25 cellular contexts compared by ENCODE assay signal in the genomic region with DNA sequence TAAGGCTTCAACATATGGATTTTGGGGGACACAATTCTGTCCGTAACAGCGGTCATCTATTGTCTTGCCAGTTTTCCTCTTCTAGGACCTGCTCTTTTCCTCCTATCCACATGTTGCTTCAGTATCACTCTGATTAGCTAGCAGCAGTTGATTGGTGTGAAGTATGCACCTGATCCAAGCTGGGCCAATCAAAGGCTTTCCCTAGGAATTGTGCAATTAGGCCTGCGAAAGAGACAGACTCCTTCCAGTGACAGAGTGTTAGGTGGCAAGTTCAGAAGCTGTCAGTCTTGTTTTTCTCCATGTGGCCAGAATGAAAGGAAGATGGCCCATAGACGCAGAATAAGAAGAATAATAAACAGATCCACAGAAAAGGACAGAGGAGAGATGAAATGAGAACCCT. TPM values are rescaled to one million over a fixed set of nuclear protein-coding genes. Genes with fewer than 3 reads are reported as not detected.
DNase-seq lines count a peak whose midpoint lies in the region; ATAC-seq, FAIRE-seq and TF ChIP-seq lines count a peak whose summit lies in the region.
"Had no signal": no experiment of that assay in that cellular context is flagged by ENCODE, and none has a peak within 500 bp of the region (broad histone marks: within the 10 kb centered on the region; RNA-seq: fewer than 3 reads in every experiment).

No MANE protein-coding gene starts in this region.

- H3K9ac ChIP-seq in H1 (replicated peaks in 1 of 4; ENCODE audit: extremely low read depth in 1 of 4, low read depth in 3 of 4, low read length in 3 of 4), result no peak overlapping the region

- DNase-seq in activated T-cell treated with anti-CD3 and anti-CD28 coated beads, Interleukin-2, amount 50 U/mL, for 24 hours, result no peak
- DNase-seq in activated T-cell treated with anti-CD3 and anti-CD28 coated beads, Interleukin-2, amount 50 U/mL, for 1 hour, result no peak
- no peak for DNase-seq in H1 (ENCODE audit: low read depth in 1 of 2, low spot score in 2 of 2)
- DNase-seq in NCI-H2081 treated with DMSO at 0.1 percent for 48 hours (lab: John Stamatoyannopoulos, UW), result no peak
- no peak for DNase-seq in NCI-H82 treated with DMSO at 0.1 percent for 48 hours (lab: John Stamatoyannopoulos, UW; ENCODE audit: unreplicated experiment)
- no peak for DNase-seq in HCEC 1CT
- DNase-seq: BE2C, DMS53, GDM1, GOT3, Karpas-422, MV-4-11, NCI-H1105 treated with DMSO at 0.1 percent for 48 hours, NCI-H2029 treated with DMSO at 0.1 percent for 48 hours, NCI-H2171, NCI-H345, NCI-H526, OCI-M1 had no signal

- H3K18ac ChIP-seq in H1 (ENCODE audit: extremely low read depth, low read length), result no peak overlapping the region

- POLR2A ChIA-PET in H1 (lab: Charles Lee; ENCODE audit: partially characterized antibody), result no interaction called here

- H3K4me3 Mint-ChIP-seq in activated T-cell treated with anti-CD3 and anti-CD28 coated beads, Interleukin-2, amount 50 U/mL, for 24 hours, result no peak overlapping the region
- H3K4me3 Mint-ChIP-seq in T-helper 1 cell treated with Interleukin-12 subunit alpha and Interleukin-12 subunit beta and Interleukin-4 antibody, amounts not matched to agents 30 μg/mL and 1 μg/mL, for 36 hours, result peak overlapping the region; percentile 25
- no peak overlapping the region for H3K4me3 Mint-ChIP-seq in activated T-helper 17 cell treated with anti-CD3 and anti-CD28 coated beads, Interleukin-2, amount 50 U/mL, for 72 hours
- H3K4me3 Mint-ChIP-seq: IgD-negative memory B cell had no signal

- H2BK15ac ChIP-seq in H1 (ENCODE audit: low read length), result no peak overlapping the region

- no peak for TF ChIP-seq RAD21 in H1 (IDR thresholded peaks at IDR 0.05 in 1 of 2, conservative IDR thresholded peaks at IDR 0.05 in 1 of 2; ENCODE audit: low read depth in 2 of 2, low read length in 2 of 2)

- peaks cover 2% of the 10 kb centered on the region; the same call in 1 of the 2 replicates for H3K23me2 ChIP-seq in H1 (ENCODE audit: low read depth, low read length)

- no peak overlapping the region for H4K8ac ChIP-seq in H1 (ENCODE audit: extremely low read depth, insufficient read depth, low read length)

- no peak overlapping the region for H3K27ac ChIP-seq in H1 (ENCODE audit: low read depth, low read length)

- no peak overlapping the region for H3K4me2 ChIP-seq in H1 (ENCODE audit: insufficient read depth in 1 of 2, low read depth in 2 of 2, low read length in 2 of 2)

- CTCF ChIA-PET in H1 (lab: Charles Lee; ENCODE audit: partially characterized antibody), result interaction anchor here (0.6 to 2.2 kb wide), 7 partner anchors 16 to 227 kb away, joined by 3 to 7 read pairs (median 4); no protein-coding TSS in a partner anchor

- H3K4me1 ChIP-seq in H1 (replicated peaks in 1 of 4; ENCODE audit: control insufficient read depth in 3 of 4, insufficient read depth in 4 of 4, low read length in 3 of 4), result no peaks in the 10 kb centered on the region
- H3K4me1 ChIP-seq: BE2C had no signal

- H2AFZ ChIP-seq in H1 (ENCODE audit: low read length), result no peak overlapping the region

- H2AK5ac ChIP-seq in H1 (ENCODE audit: low read depth, low read length), result no peak overlapping the region

- H3K36me3 ChIP-seq in H1 (ENCODE audit: control insufficient read depth in 2 of 4, insufficient read depth in 4 of 4, low read length in 3 of 4), result no peaks in the 10 kb centered on the region
- H3K36me3 ChIP-seq: BE2C had no signal

- WGBS in H1 (ENCODE audit: extremely low coverage in 1 of 2, insufficient coverage in 1 of 2, insufficient read length in 1 of 2, insufficient replicate concordance in 2 of 2, low coverage in 1 of 2, low lambda C conversion rate in 2 of 2, missing lambda C conversion rate in 1 of 2), 2 experiments, result 74% methylated on average over 4 of the region's 4 CpGs; no CpG with 5 or more reads in 1 of the 2 experiments

- no peak overlapping the region for H3K56ac ChIP-seq in H1 (replicated peaks; ENCODE audit: insufficient read length, low read depth, low read length)

- no peak overlapping the region for H2BK20ac ChIP-seq in H1 (ENCODE audit: low read length)

- no peaks in the 10 kb centered on the region for H3K79me2 ChIP-seq in H1 (ENCODE audit: control insufficient read depth in 1 of 2, insufficient read depth in 2 of 2, low read length in 2 of 2)

- peaks cover 39% of the 10 kb centered on the region for H3K9me3 Mint-ChIP-seq in activated T-cell treated with anti-CD3 and anti-CD28 coated beads, Interleukin-2, amount 50 U/mL, for 24 hours
- H3K9me3 Mint-ChIP-seq in T-helper 1 cell treated with Interleukin-12 subunit alpha and Interleukin-12 subunit beta and Interleukin-4 antibody, amounts not matched to agents 30 μg/mL and 1 μg/mL, for 36 hours, result peaks cover 47% of the 10 kb centered on the region
- peaks cover 9% of the 10 kb centered on the region for H3K9me3 Mint-ChIP-seq in activated T-helper 17 cell treated with anti-CD3 and anti-CD28 coated beads, Interleukin-2, amount 50 U/mL, for 72 hours

- no peaks in the 10 kb centered on the region for H3K27me3 Mint-ChIP-seq in activated T-cell treated with anti-CD3 and anti-CD28 coated beads, Interleukin-2, amount 50 U/mL, for 24 hours
- H3K27me3 Mint-ChIP-seq in T-helper 1 cell treated with Interleukin-12 subunit alpha and Interleukin-12 subunit beta and Interleukin-4 antibody, amounts not matched to agents 30 μg/mL and 1 μg/mL, for 36 hours (ENCODE audit: low read depth), result no peaks in the 10 kb centered on the region
- no peaks in the 10 kb centered on the region for H3K27me3 Mint-ChIP-seq in activated T-helper 17 cell treated with anti-CD3 and anti-CD28 coated beads, Interleukin-2, amount 50 U/mL, for 72 hours
- H3K27me3 Mint-ChIP-seq: IgD-negative memory B cell had no signal

- no peak for ATAC-seq in activated T-helper 17 cell treated with anti-CD3 and anti-CD28 coated beads, Interleukin-2, amount 50 U/mL, for 72 hours (replicated peaks)

- H3K27ac Mint-ChIP-seq in activated T-cell treated with anti-CD3 and anti-CD28 coated beads, Interleukin-2, amount 50 U/mL, for 24 hours, result peak overlapping the region; percentile 91
- H3K27ac Mint-ChIP-seq in T-helper 1 cell treated with Interleukin-12 subunit alpha and Interleukin-12 subunit beta and Interleukin-4 antibody, amounts not matched to agents 30 μg/mL and 1 μg/mL, for 36 hours, result peak overlapping the region; percentile 89
- peak overlapping the region; percentile 87 for H3K27ac Mint-ChIP-seq in activated T-helper 17 cell treated with anti-CD3 and anti-CD28 coated beads, Interleukin-2, amount 50 U/mL, for 72 hours
- H3K27ac Mint-ChIP-seq: IgD-negative memory B cell had no signal

- H4K91ac ChIP-seq in H1 (replicated peaks; ENCODE audit: insufficient read length, low read length), result no peak overlapping the region

- FAIRE-seq in H1 (lab: Jason Lieb, UNC), result no peak
- FAIRE-seq: D721Med, GM19239, HTR-8/SVneo, RCC 7860 had no signal

- H3K4ac ChIP-seq in H1 (replicated peaks; ENCODE audit: insufficient read length, low read depth, low read length), result no peak overlapping the region

- TF ChIP-seq POLR2A in H1 (IDR thresholded peaks at IDR 0.05; ENCODE audit: control extremely low read depth in 1 of 2, low read depth in 2 of 2, low read length in 2 of 2), result no peak

- 0 out of 2 replicates have a peak overlapping the region, but pooled peaks have one; percentile 27 for H2BK12ac ChIP-seq in H1 (ENCODE audit: low read depth, low read length)

- TF ChIP-seq CTCF in H1 (IDR thresholded peaks at IDR 0.05; ENCODE audit: control extremely low read depth in 1 of 3, insufficient read depth in 1 of 3, low read depth in 1 of 3, low read length in 3 of 3), result no peak

- H2BK120ac ChIP-seq in H1 (replicated peaks; ENCODE audit: low read depth, low read length), result no peak overlapping the region

- H3K23ac ChIP-seq in H1 (ENCODE audit: insufficient read length), result no peak overlapping the region

- H3K79me1 ChIP-seq in H1 (ENCODE audit: low read depth, low read length), result no peaks in the 10 kb centered on the region

- peaks cover 64% of the 10 kb centered on the region for H3K4me1 Mint-ChIP-seq in activated T-cell treated with anti-CD3 and anti-CD28 coated beads, Interleukin-2, amount 50 U/mL, for 24 hours (ENCODE audit: low read depth)
- peaks cover 48% of the 10 kb centered on the region for H3K4me1 Mint-ChIP-seq in T-helper 1 cell treated with Interleukin-12 subunit alpha and Interleukin-12 subunit beta and Interleukin-4 antibody, amounts not matched to agents 30 μg/mL and 1 μg/mL, for 36 hours (ENCODE audit: low read depth)
- peaks cover 23% of the 10 kb centered on the region for H3K4me1 Mint-ChIP-seq in activated T-helper 17 cell treated with anti-CD3 and anti-CD28 coated beads, Interleukin-2, amount 50 U/mL, for 72 hours
- H3K4me1 Mint-ChIP-seq: IgD-negative memory B cell had no signal

- peaks cover 42% of the 10 kb centered on the region for H3K36me3 Mint-ChIP-seq in activated T-cell treated with anti-CD3 and anti-CD28 coated beads, Interleukin-2, amount 50 U/mL, for 24 hours (ENCODE audit: low read depth)
- H3K36me3 Mint-ChIP-seq in T-helper 1 cell treated with Interleukin-12 subunit alpha and Interleukin-12 subunit beta and Interleukin-4 antibody, amounts not matched to agents 30 μg/mL and 1 μg/mL, for 36 hours (ENCODE audit: low read depth), result peaks cover 51% of the 10 kb centered on the region
- H3K36me3 Mint-ChIP-seq in activated T-helper 17 cell treated with anti-CD3 and anti-CD28 coated beads, Interleukin-2, amount 50 U/mL, for 72 hours (ENCODE audit: low read depth), result peaks cover 37% of the 10 kb centered on the region
- H3K36me3 Mint-ChIP-seq: IgD-negative memory B cell had no signal

- no peak for TF ChIP-seq EP300 in H1 (IDR thresholded peaks at IDR 0.05; ENCODE audit: borderline replicate concordance in 1 of 2, low read depth in 2 of 2, low read length in 2 of 2)

- H3K14ac ChIP-seq in H1 (ENCODE audit: insufficient read length), result no peak overlapping the region

- H3K27me3 ChIP-seq in H1 (replicated peaks in 1 of 4; ENCODE audit: control insufficient read depth in 3 of 4, extremely low read depth in 1 of 4, insufficient read depth in 3 of 4, low read length in 3 of 4), result no peaks in the 10 kb centered on the region
- H3K27me3 ChIP-seq: BE2C had no signal

- no peaks in the 10 kb centered on the region for H4K20me1 ChIP-seq in H1 (replicated peaks in 1 of 2; ENCODE audit: control insufficient read depth in 1 of 2, insufficient read depth in 2 of 2, low read length in 2 of 2)

- H4K5ac ChIP-seq in H1 (ENCODE audit: insufficient read length, low read depth, low read length), result no peak overlapping the region

- no peak overlapping the region for H2BK5ac ChIP-seq in H1 (ENCODE audit: low read depth, low read length)

- H3K4me3 ChIP-seq in H1 (ENCODE audit: extremely low read depth in 1 of 4, insufficient read depth in 2 of 4, low read depth in 3 of 4, low read length in 4 of 4), result no peak overlapping the region

- H3K9me3 ChIP-seq in H1 (ENCODE audit: insufficient read depth in 2 of 2, low read depth in 1 of 2, low read length in 1 of 2), result peaks cover 0 to 5% of the 10 kb centered on the region in 2 experiments; a peak in 2 of 4 replicates
- H3K9me3 ChIP-seq: BE2C had no signal

RNA-seq across cellular contexts. Expression of a gene that starts 34.1 kb away (rescaled TPM):
- 10 to 100 TPM; 57.4 to 63.3 TPM for total RNA-seq in activated T-helper 17 cell treated with anti-CD3 and anti-CD28 coated beads, Interleukin-2, amount 50 U/mL, for 72 hours
- total RNA-seq in H1 (2021; fragmentation: NEBNext Ultra II Directional; extraction: Animal tissue kit (Norgen Biotek cat#: 25700)), result 0.88 and 1.4 TPM in 2 replicates
- polyA plus RNA-seq in H1 (2011; rRNA removed), result 0.71 and 1.4 TPM in 2 replicates
- 1.1 TPM for polyA plus RNA-seq in H1 (2011; cell fraction: cytosol; rRNA removed)
- 1.1 TPM for polyA plus RNA-seq in H1 (2011; cell fraction: nucleus; rRNA removed)
- 0.79 to 2.2 TPM (median 1.3 TPM) in 4 replicates for polyA plus RNA-seq in H1 (2012, experiment 1 of 2)
- 0.28 TPM for polyA plus RNA-seq in H1 (2012, experiment 2 of 2)
- polyA plus RNA-seq in H1 (2013, experiment 1 of 2), result 0.91 TPM
- 0.96 TPM for polyA plus RNA-seq in H1 (2013, experiment 2 of 2)
- polyA minus RNA-seq in H1 (2011; rRNA and poly(A)+ RNA removed), result 2.5 and 4.8 TPM in 2 replicates
- polyA minus RNA-seq in H1 (2011; cell fraction: cytosol; rRNA and poly(A)+ RNA removed), result 0.88 TPM
- polyA minus RNA-seq in H1 (2011; cell fraction: nucleus; rRNA and poly(A)+ RNA removed), result 4.0 TPM

Comparison
In these comparisons a context has a peak if more than half of its experiments do, and no peak if none do; other contexts are left out.
1. RNA of a gene that starts 34.1 kb away (total RNA-seq): 57.4 to 63.3 TPM in activated T-helper 17 cell treated with anti-CD3 and anti-CD28 coated beads, Interleukin-2, amount 50 U/mL, for 72 hours; 0.88 to 1.4 TPM in H1; every median in the first group is over 10 times any median in the second.
2. Peak in every context shown above with its lines, with median percentiles within 50 percentile points of each other: H3K27ac Mint-ChIP-seq.